27 cellular contexts compared by ENCODE assay signal in the genomic region with DNA sequence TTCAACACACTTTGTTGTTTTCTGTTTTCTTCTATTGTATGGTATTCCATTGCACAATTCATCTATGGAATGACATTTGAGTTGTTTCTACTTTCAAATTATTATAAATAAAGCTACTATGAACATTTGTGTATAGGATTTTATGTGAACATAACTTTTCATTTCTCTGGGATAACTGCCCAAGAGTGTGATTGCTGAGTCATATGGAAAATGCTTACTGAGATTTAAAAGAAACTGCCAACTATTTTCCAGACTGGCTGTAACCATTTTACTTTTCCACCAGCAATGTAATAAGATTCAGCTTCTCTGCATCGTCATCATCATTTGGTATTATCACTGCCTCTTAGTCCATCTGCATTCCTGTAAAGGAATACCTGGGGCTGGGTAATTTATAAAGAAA.
DNase-seq lines count a peak whose midpoint lies in the region; ATAC-seq, FAIRE-seq and TF ChIP-seq lines count a peak whose summit lies in the region.
"Had no signal": no experiment of that assay in that cellular context is flagged by ENCODE, and none has a peak within 500 bp of the region (broad histone marks: within the 10 kb centered on the region; RNA-seq: fewer than 3 reads in every experiment).

No MANE protein-coding gene starts in this region.

- no peaks in the 10 kb centered on the region for H3K36me3 Mint-ChIP-seq in MCF 10A (ENCODE audit: insufficient read depth, unreplicated experiment)
- H3K36me3 Mint-ChIP-seq: CD8-positive, alpha-beta T cell had no signal

- POLR2A ChIA-PET in MCF 10A (lab: Yijun Ruan, JAX), result interaction anchor here (0.6 kb wide), 1 partner anchor 11 kb away, joined by 3 read pairs; no protein-coding TSS in a partner anchor

- BruUV-seq in MCF 10A (replicated peaks; lab: Mats Ljungman, UMichigan), result no TSS peak
- no TSS peak for BruUV-seq in mammary epithelial cell (replicated peaks; lab: Mats Ljungman, UMichigan)

- no peak for TF ChIP-seq CTCF in MCF 10A (IDR thresholded peaks at IDR 0.05; ENCODE audit: unreplicated experiment)
- TF ChIP-seq CTCF in mammary epithelial cell (conservative IDR thresholded peaks at IDR 0.05 in 1 of 2, IDR thresholded peaks at IDR 0.05 in 1 of 2; ENCODE audit: extremely low read depth in 1 of 2, insufficient read depth in 1 of 2, low read depth in 1 of 2, low read length in 2 of 2), result no peak
- TF ChIP-seq CTCF in bronchial epithelial cell (IDR thresholded peaks at IDR 0.05; ENCODE audit: insufficient read depth, low read length, severe bottlenecking), result no peak

- no peak for FAIRE-seq in bronchial epithelial cell (lab: Jason Lieb, UNC)
- FAIRE-seq: G401.6, GM12878, HepG2 had no signal

- H3K36me3 ChIP-seq in mammary epithelial cell (ENCODE audit: insufficient read depth, low read length), result no peaks in the 10 kb centered on the region
- H3K36me3 ChIP-seq in bronchial epithelial cell (ENCODE audit: control insufficient read depth, insufficient read depth, low read length), result no peaks in the 10 kb centered on the region
- H3K36me3 ChIP-seq: SJCRH30 had no signal

- H3K79me2 ChIP-seq in mammary epithelial cell (ENCODE audit: insufficient read depth, low read length), result no peaks in the 10 kb centered on the region

- no peak overlapping the region for H2AFZ ChIP-seq in mammary epithelial cell (ENCODE audit: low read depth, low read length)
- H2AFZ ChIP-seq: PC-9 had no signal

- no peak overlapping the region for H3K4me3 Mint-ChIP-seq in MCF 10A (ENCODE audit: unreplicated experiment)
- H3K4me3 Mint-ChIP-seq: B cell; CD8-positive, alpha-beta T cell had no signal

- H3K4me1 Mint-ChIP-seq in MCF 10A (ENCODE audit: insufficient read depth, unreplicated experiment), result no peaks in the 10 kb centered on the region
- H3K4me1 Mint-ChIP-seq: B cell had no signal

- H3K4me3 ChIP-seq in mammary epithelial cell (replicated peaks in 1 of 3; ENCODE audit: insufficient read depth in 1 of 3, low read depth in 2 of 3, low read length in 3 of 3) (no peak overlapping the region), bronchial epithelial cell (ENCODE audit: low read depth, low read length) (no peak overlapping the region)
- H3K4me3 ChIP-seq: GM12878, PC-9, SJCRH30 had no signal

- H3K4me1 ChIP-seq in mammary epithelial cell (ENCODE audit: insufficient read depth, low read length), result no peaks in the 10 kb centered on the region
- H3K4me1 ChIP-seq: Caco-2, SJCRH30 had no signal

- ATAC-seq in HG03520 (IDR thresholded peaks at IDR 0.05; ENCODE audit: unreplicated experiment), result no peak
- no peak for ATAC-seq in HG02623 (IDR thresholded peaks at IDR 0.05; ENCODE audit: unreplicated experiment)
- ATAC-seq: CD8-positive, alpha-beta T cell; GM12878; HCT116; HepG2; Right ventricle myocardium inferior had no signal

- no peaks in the 10 kb centered on the region for H3K27me3 Mint-ChIP-seq in MCF 10A (ENCODE audit: insufficient read depth, unreplicated experiment)
- H3K27me3 Mint-ChIP-seq: B cell had no signal

- CTCF ChIA-PET in MCF 10A (lab: Yijun Ruan, JAX) (interaction anchor here (0.6 to 1.1 kb wide), 3 partner anchors 9 to 422 kb away, joined by 3 read pairs; no protein-coding TSS in a partner anchor), mammary epithelial cell (lab: Charles Lee; ENCODE audit: low non-redundant PET) (no interaction called here)

- H3K9me3 ChIP-seq in mammary epithelial cell (replicated peaks; ENCODE audit: insufficient read depth, low read length), result no peaks in the 10 kb centered on the region
- H3K9me3 ChIP-seq: Caco-2, SJCRH30 had no signal

- DNase-seq in MCF 10A (ENCODE audit: unreplicated experiment) (no peak), mammary epithelial cell (no peak), bronchial epithelial cell (ENCODE audit: low read depth) (peak; percentile 1), fibroblast of peridontal ligament (ENCODE audit: extremely low read depth) (peak; percentile 69), superior temporal gyrus (ENCODE audit: extremely low spot score) (peak; percentile 59), nucleus accumbens (lab: John Stamatoyannopoulos, UW) (no peak)
- DNase-seq: Caco-2; CD8-positive, alpha-beta T cell; Kasumi-1; MV-4-11; NCI-H1105 treated with DMSO at 0.1 percent for 48 hours; NCI-H2029; NCI-H446; NCI-H524 treated with DMSO at 0.1 percent for 48 hours; NCI-H774; PC-9; SJCRH30 had no signal

- H3K27me3 ChIP-seq in mammary epithelial cell (ENCODE audit: insufficient read depth, low read length) (no peaks in the 10 kb centered on the region), bronchial epithelial cell (ENCODE audit: control insufficient read depth, insufficient read depth, low read length) (no peaks in the 10 kb centered on the region)
- H3K27me3 ChIP-seq: SJCRH30 had no signal

- intact Hi-C loops in MCF 10A (cut with micrococcal nuclease), result no loop called here
- intact Hi-C loops in mammary epithelial cell (cut with micrococcal nuclease), result no loop called here

- dilution Hi-C loops in mammary epithelial cell (cut with HindIII; ENCODE audit: low sequenced_read_pairs), result no loop called here

- H3K27ac Mint-ChIP-seq in MCF 10A (ENCODE audit: low read depth, unreplicated experiment), result peak overlapping the region; percentile 61
- H3K27ac Mint-ChIP-seq: B cell; CD8-positive, alpha-beta T cell had no signal

- H4K20me1 ChIP-seq in mammary epithelial cell (ENCODE audit: insufficient read depth, low read length), result no peaks in the 10 kb centered on the region

- 11% methylated on average over 1 of the region's 1 CpG for whole genome bisulfite sequencing in mammary epithelial cell (ENCODE audit: low coverage, missing lambda C conversion rate)

- H3K27ac ChIP-seq in mammary epithelial cell (ENCODE audit: insufficient read depth, low read depth, low read length), result no peak overlapping the region
- H3K27ac ChIP-seq: 22Rv1, C4-2B, PC-9, SJCRH30 had no signal

- H3K9ac ChIP-seq in mammary epithelial cell (ENCODE audit: insufficient read depth, low read length), result no peak overlapping the region

- no peak overlapping the region for H3K4me2 ChIP-seq in mammary epithelial cell (ENCODE audit: insufficient read depth, low read depth, low read length)
- H3K4me2 ChIP-seq: PC-9 had no signal

- in situ Hi-C loops in mammary epithelial cell (cut with MboI; ENCODE audit: low sequenced_read_pairs in 2 of 2), result no loop called here

- peaks cover 4% of the 10 kb centered on the region for H3K9me3 Mint-ChIP-seq in MCF 10A (ENCODE audit: unreplicated experiment)

Comparison
In these comparisons a context has a peak if more than half of its experiments do, and no peak if none do; other contexts are left out.
1. DNase-seq: peak in bronchial epithelial cell (single experiment), fibroblast of peridontal ligament (single experiment) and superior temporal gyrus (single experiment); none in MCF 10A (single experiment), mammary epithelial cell (single experiment) and nucleus accumbens (0 of 56).